ENCODE assay signal across 23 cellular contexts in genomic region chr13:95689582-95689926, GRCh38. TPM values are rescaled to one million over a fixed set of nuclear protein-coding genes. Genes with fewer than 3 reads are reported as not detected.
DNase-seq lines count a peak whose midpoint lies in the region; ATAC-seq, FAIRE-seq and TF ChIP-seq lines count a peak whose summit lies in the region.
"Had no signal": no experiment of that assay in that cellular context is flagged by ENCODE, and none has a peak within 500 bp of the region (broad histone marks: within the 10 kb centered on the region; RNA-seq: fewer than 3 reads in every experiment).

No MANE protein-coding gene starts in this region.

- no peak for TF ChIP-seq CTCF in upper lobe of right lung (IDR thresholded peaks at IDR 0.05)
- no peak for TF ChIP-seq CTCF in A673 (conservative IDR thresholded peaks at IDR 0.05; ENCODE audit: low read depth, low read length)

- DNase-seq in activated naive CD4-positive, alpha-beta T cell treated with anti-CD3 and anti-CD28 coated beads, Interleukin-2, amount 10 ng/mL, durations not matched to agents 7 days and 5 days = no peak
- no peak for DNase-seq in activated naive CD4-positive, alpha-beta T cell treated with anti-CD3 and anti-CD28 coated beads, Interleukin-2, amount 50 U/mL, for 16 hours
- no peak for DNase-seq in activated CD8-positive, alpha-beta T cell treated with anti-CD3 and anti-CD28 coated beads, Interleukin-2, amount 10 ng/mL, durations not matched to agents 7 days and 5 days
- DNase-seq in kidney tubule cell (ENCODE audit: low spot score) (no peak), upper lobe of right lung (no peak), A673 (ENCODE audit: low spot score) (no peak)
- DNase-seq: activated CD4-positive, CD25-positive, alpha-beta regulatory T cell treated with anti-CD3 and anti-CD28 coated beads, Interleukin-2, amount 50 U/mL, for 72 hours; activated gamma-delta T cell treated with Interleukin-2 at 50 U/mL for 16 hours; C1 segment of cervical spinal cord; foreskin fibroblast; left colon; NCI-H1105 treated with DMSO at 0.1 percent for 48 hours; NCI-H2029; NCI-H69; SJCRH30; T-cell had no signal

- peak; percentile 76 for FAIRE-seq in endometrium (lab: Jason Lieb, UNC)
- FAIRE-seq: H1, K562, RCC 7860, urothelium cell line had no signal

- no peak overlapping the region for H3K27ac ChIP-seq in upper lobe of right lung
- H3K27ac ChIP-seq in A673 (ENCODE audit: low read depth, low read length, poor library complexity, severe bottlenecking) = no peak overlapping the region
- H3K27ac ChIP-seq: SJCRH30, suprapubic skin had no signal

- no peak overlapping the region for H3K4me3 Mint-ChIP-seq in activated naive CD4-positive, alpha-beta T cell treated with anti-CD3 and anti-CD28 coated beads, Interleukin-2, amount 10 ng/mL, durations not matched to agents 7 days and 5 days
- H3K4me3 Mint-ChIP-seq in activated CD8-positive, alpha-beta T cell treated with anti-CD3 and anti-CD28 coated beads, Interleukin-2, amount 10 ng/mL, durations not matched to agents 7 days and 5 days = no peak overlapping the region
- H3K4me3 Mint-ChIP-seq: memory B cell had no signal

- peak overlapping the region; percentile 61 for H3K27ac Mint-ChIP-seq in activated naive CD4-positive, alpha-beta T cell treated with anti-CD3 and anti-CD28 coated beads, Interleukin-2, amount 10 ng/mL, durations not matched to agents 7 days and 5 days
- peak overlapping the region; percentile 48 for H3K27ac Mint-ChIP-seq in activated CD8-positive, alpha-beta T cell treated with anti-CD3 and anti-CD28 coated beads, Interleukin-2, amount 10 ng/mL, durations not matched to agents 7 days and 5 days
- H3K27ac Mint-ChIP-seq: memory B cell had no signal

- H3K36me3 Mint-ChIP-seq in activated naive CD4-positive, alpha-beta T cell treated with anti-CD3 and anti-CD28 coated beads, Interleukin-2, amount 10 ng/mL, durations not matched to agents 7 days and 5 days = peaks cover 35% of the 10 kb centered on the region
- H3K36me3 Mint-ChIP-seq in activated CD8-positive, alpha-beta T cell treated with anti-CD3 and anti-CD28 coated beads, Interleukin-2, amount 10 ng/mL, durations not matched to agents 7 days and 5 days (ENCODE audit: low read depth) = peaks cover 42% of the 10 kb centered on the region

- CTCF ChIA-PET in activated naive CD4-positive, alpha-beta T cell treated with anti-CD3 and anti-CD28 coated beads, Interleukin-2, amount 10 ng/mL, durations not matched to agents 7 days and 5 days (lab: Charles Lee) = interaction anchor here (0.7 kb wide), 1 partner anchor 57 kb away, joined by 3 read pairs; no protein-coding TSS in a partner anchor
- CTCF ChIA-PET in activated CD8-positive, alpha-beta T cell treated with anti-CD3 and anti-CD28 coated beads, Interleukin-2, amount 10 ng/mL, durations not matched to agents 7 days and 5 days (lab: Charles Lee) = interaction anchor here (0.6 to 0.7 kb wide), 2 partner anchors 418 to 1225 kb away, joined by 3 to 4 read pairs; no protein-coding TSS in a partner anchor
- CTCF ChIA-PET in A673 (lab: Charles Lee) = no interaction called here

- peaks cover 34% of the 10 kb centered on the region for H3K9me3 Mint-ChIP-seq in activated naive CD4-positive, alpha-beta T cell treated with anti-CD3 and anti-CD28 coated beads, Interleukin-2, amount 10 ng/mL, durations not matched to agents 7 days and 5 days
- H3K9me3 Mint-ChIP-seq in activated CD8-positive, alpha-beta T cell treated with anti-CD3 and anti-CD28 coated beads, Interleukin-2, amount 10 ng/mL, durations not matched to agents 7 days and 5 days (ENCODE audit: insufficient read depth) = peaks cover 24% of the 10 kb centered on the region
- H3K9me3 Mint-ChIP-seq: memory B cell had no signal

- H3K4me3 ChIP-seq in upper lobe of right lung = no peak overlapping the region
- no peak overlapping the region for H3K4me3 ChIP-seq in A673 (ENCODE audit: low read depth, low read length, poor library complexity, severe bottlenecking)
- H3K4me3 ChIP-seq: K562, SJCRH30, suprapubic skin had no signal

- H3K36me3 ChIP-seq in upper lobe of right lung (no peaks in the 10 kb centered on the region), A673 (ENCODE audit: insufficient read depth, low read length, poor library complexity, severe bottlenecking) (no peaks in the 10 kb centered on the region)
- H3K36me3 ChIP-seq: SJCRH30, suprapubic skin had no signal

- H3K27me3 ChIP-seq in upper lobe of right lung (no peaks in the 10 kb centered on the region), A673 (replicated peaks; ENCODE audit: insufficient read depth, low read depth, low read length, poor library complexity) (no peaks in the 10 kb centered on the region)
- H3K27me3 ChIP-seq: SJCRH30, suprapubic skin had no signal

- POLR2A ChIA-PET in activated CD8-positive, alpha-beta T cell treated with anti-CD3 and anti-CD28 coated beads, Interleukin-2, amount 10 ng/mL, durations not matched to agents 7 days and 5 days (lab: Charles Lee) = no interaction called here
- POLR2A ChIA-PET in A673 (lab: Charles Lee; ENCODE audit: low non-redundant PET) = no interaction called here

- peaks cover 20% of the 10 kb centered on the region for H3K4me1 Mint-ChIP-seq in activated naive CD4-positive, alpha-beta T cell treated with anti-CD3 and anti-CD28 coated beads, Interleukin-2, amount 10 ng/mL, durations not matched to agents 7 days and 5 days
- H3K4me1 Mint-ChIP-seq in activated CD8-positive, alpha-beta T cell treated with anti-CD3 and anti-CD28 coated beads, Interleukin-2, amount 10 ng/mL, durations not matched to agents 7 days and 5 days (ENCODE audit: low read depth) = peaks cover 21% of the 10 kb centered on the region

- H3K4me1 ChIP-seq in upper lobe of right lung (peaks cover 4% of the 10 kb centered on the region), A673 (ENCODE audit: insufficient read depth, low read length, poor library complexity, severe bottlenecking) (no peaks in the 10 kb centered on the region)
- H3K4me1 ChIP-seq: SJCRH30 had no signal

- no TSS peak for BruUV-seq in A673 (replicated peaks; lab: Mats Ljungman, UMichigan)

- ATAC-seq in activated CD8-positive, alpha-beta T cell treated with anti-CD3 and anti-CD28 coated beads, Interleukin-2, amount 10 ng/mL, durations not matched to agents 7 days and 5 days = no peak
- no peak for ATAC-seq in upper lobe of right lung
- ATAC-seq: K562, left colon, T-cell had no signal

- H3K9me3 ChIP-seq in upper lobe of right lung = no peaks in the 10 kb centered on the region
- peaks cover 3% of the 10 kb centered on the region for H3K9me3 ChIP-seq in A673 (ENCODE audit: low read depth, low read length, poor library complexity, severe bottlenecking)

- H3K27me3 Mint-ChIP-seq in activated naive CD4-positive, alpha-beta T cell treated with anti-CD3 and anti-CD28 coated beads, Interleukin-2, amount 10 ng/mL, durations not matched to agents 7 days and 5 days = no peaks in the 10 kb centered on the region
- no peaks in the 10 kb centered on the region for H3K27me3 Mint-ChIP-seq in activated CD8-positive, alpha-beta T cell treated with anti-CD3 and anti-CD28 coated beads, Interleukin-2, amount 10 ng/mL, durations not matched to agents 7 days and 5 days (ENCODE audit: low read depth)
- H3K27me3 Mint-ChIP-seq: memory B cell, T-cell had no signal

- intact Hi-C loops in upper lobe of right lung (cut with DNase I) = no loop called here
- intact Hi-C loops in A673 (cut with micrococcal nuclease; ENCODE audit: unreplicated experiment) = no loop called here

RNA-seq across cellular contexts. Expression of gene DNAJC3, which starts 12.6 kb away (rescaled TPM):
- 10 to 100 TPM; 17.4 to 17.8 TPM for total RNA-seq in activated CD8-positive, alpha-beta T cell treated with anti-CD3 and anti-CD28 coated beads, Interleukin-2, amount 10 ng/mL, durations not matched to agents 7 days and 5 days
- total RNA-seq in upper lobe of right lung = 67.9 TPM
- total RNA-seq in A673 (2021) = 21.4 and 21.5 TPM in 2 replicates

RNA-seq across cellular contexts. Expression of gene DZIP1, which starts 45.0 kb away (rescaled TPM):
- under 1 TPM; 0.26 to 0.34 TPM for total RNA-seq in activated CD8-positive, alpha-beta T cell treated with anti-CD3 and anti-CD28 coated beads, Interleukin-2, amount 10 ng/mL, durations not matched to agents 7 days and 5 days
- 7.1 TPM for total RNA-seq in upper lobe of right lung
- 6.1 and 8.6 TPM in 2 replicates for total RNA-seq in A673 (2021)
